16 cellular contexts compared by ENCODE assay signal in the genomic region with DNA sequence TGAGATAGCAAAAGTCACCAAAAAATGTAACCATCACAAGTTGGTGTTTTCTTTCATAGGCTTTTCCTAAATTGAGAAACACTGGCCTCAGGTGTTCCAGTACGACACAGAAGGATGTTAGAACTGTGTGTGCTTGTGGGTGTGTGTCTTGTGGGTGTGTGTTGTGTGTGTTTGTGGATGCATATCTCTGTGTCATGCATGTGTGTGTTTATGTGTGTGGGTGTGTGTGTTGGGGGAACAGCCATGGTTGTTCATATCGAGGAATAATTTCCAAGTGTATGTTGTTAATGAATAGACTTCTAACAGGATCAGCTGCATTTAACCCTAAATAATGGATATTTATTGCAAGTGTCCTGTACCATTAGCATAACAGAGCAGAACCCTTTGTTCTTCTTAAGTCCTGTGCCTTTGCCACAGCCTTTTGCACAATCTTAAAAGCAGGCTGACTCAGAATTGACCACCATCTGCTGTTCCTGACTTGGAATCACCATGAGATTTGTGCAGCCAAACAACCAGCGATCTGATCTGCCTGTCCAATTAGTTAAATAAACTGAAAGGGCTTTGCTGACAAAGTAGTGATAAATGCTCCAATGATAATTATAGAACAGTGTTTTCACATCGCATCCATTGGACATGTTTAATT. TPM values are rescaled to one million over a fixed set of nuclear protein-coding genes. Genes with fewer than 3 reads are reported as not detected.
DNase-seq lines count a peak whose midpoint lies in the region; ATAC-seq and TF ChIP-seq lines count a peak whose summit lies in the region.
"Had no signal": no experiment of that assay in that cellular context is flagged by ENCODE, and none has a peak within 500 bp of the region (broad histone marks: within the 10 kb centered on the region; RNA-seq: fewer than 3 reads in every experiment).

No MANE protein-coding gene starts in this region.

- H3K27me3 Mint-ChIP-seq in activated CD8-positive, alpha-beta T cell treated with anti-CD3 and anti-CD28 coated beads for 36 hours = no peaks in the 10 kb centered on the region
- H3K27me3 Mint-ChIP-seq: activated B cell treated with CpG ODN at 0.5 μM for 24 hours; dendritic cell treated with granulocyte-macrophage colony-stimulating factor and Interleukin-4, amounts not matched to agents 40 ng/mL and 50 ng/mL, for 4 days had no signal

- TF ChIP-seq CTCF in NB4 (IDR thresholded peaks at IDR 0.05; ENCODE audit: low read depth, low read length) (no peak), cardiac fibroblast (IDR thresholded peaks at IDR 0.05; ENCODE audit: low read depth, low read length) (no peak), lower lobe of right lung (IDR thresholded peaks at IDR 0.05) (no peak)
- TF ChIP-seq CTCF in activated CD8-positive, alpha-beta T cell treated with anti-CD3 and anti-CD28 coated beads for 36 hours (IDR thresholded peaks at IDR 0.05) = no peak

- ATAC-seq in activated CD8-positive, alpha-beta T cell treated with anti-CD3 and anti-CD28 coated beads for 36 hours = no peak
- no peak for ATAC-seq in lower lobe of right lung
- ATAC-seq: upper lobe of right lung had no signal

- H3K4me1 Mint-ChIP-seq in activated CD8-positive, alpha-beta T cell treated with anti-CD3 and anti-CD28 coated beads for 36 hours (ENCODE audit: low read depth) = no peaks in the 10 kb centered on the region
- H3K4me1 Mint-ChIP-seq: activated B cell treated with CpG ODN at 0.5 μM for 24 hours had no signal

- POLR2A ChIA-PET in activated CD8-positive, alpha-beta T cell treated with anti-CD3 and anti-CD28 coated beads for 36 hours (lab: Charles Lee) = no interaction called here

- peaks cover 31% of the 10 kb centered on the region for H3K4me1 ChIP-seq in lower lobe of right lung
- H3K4me1 ChIP-seq: upper lobe of right lung had no signal

- H3K27me3 ChIP-seq in lower lobe of right lung (ENCODE audit: low read depth) = no peaks in the 10 kb centered on the region
- H3K27me3 ChIP-seq: MG63, upper lobe of right lung had no signal

- H3K36me3 Mint-ChIP-seq in activated CD8-positive, alpha-beta T cell treated with anti-CD3 and anti-CD28 coated beads for 36 hours (ENCODE audit: low read depth) = no peaks in the 10 kb centered on the region

- H3K27ac ChIP-seq in lower lobe of right lung = no peak overlapping the region
- H3K27ac ChIP-seq: upper lobe of right lung had no signal

- H3K4me3 Mint-ChIP-seq in activated CD8-positive, alpha-beta T cell treated with anti-CD3 and anti-CD28 coated beads for 36 hours = no peak overlapping the region
- H3K4me3 Mint-ChIP-seq: activated B cell treated with CpG ODN at 0.5 μM for 24 hours; dendritic cell treated with granulocyte-macrophage colony-stimulating factor and Interleukin-4, amounts not matched to agents 40 ng/mL and 50 ng/mL, for 4 days had no signal

- no peaks in the 10 kb centered on the region for H3K9me3 Mint-ChIP-seq in activated CD8-positive, alpha-beta T cell treated with anti-CD3 and anti-CD28 coated beads for 36 hours
- H3K9me3 Mint-ChIP-seq: activated B cell treated with CpG ODN at 0.5 μM for 24 hours; dendritic cell treated with granulocyte-macrophage colony-stimulating factor and Interleukin-4, amounts not matched to agents 40 ng/mL and 50 ng/mL, for 4 days had no signal

- no peak for TF ChIP-seq POLR2A in NB4 (IDR thresholded peaks at IDR 0.05; ENCODE audit: extremely low read depth, insufficient read length)

- intact Hi-C loops in activated CD8-positive, alpha-beta T cell treated with anti-CD3 and anti-CD28 coated beads for 36 hours (cut with micrococcal nuclease) = no loop called here
- intact Hi-C loops in lower lobe of right lung (cut with DNase I) = no loop called here

- DNase-seq in AG20443 (ENCODE audit: low spot score) = peak; percentile 43
- peak; percentile 81 for DNase-seq in NB4 (ENCODE audit: low read depth)
- DNase-seq in cardiac fibroblast (ENCODE audit: low read depth in 2 of 2) = peak; percentile 71 to 83
- DNase-seq in iris pigment epithelial cell (ENCODE audit: low read depth) = peak; percentile 65
- no peak for DNase-seq in NCI-H146 (lab: John Stamatoyannopoulos, UW)
- DNase-seq in activated CD8-positive, alpha-beta T cell treated with anti-CD3 and anti-CD28 coated beads for 36 hours = no peak
- no peak for DNase-seq in NCI-H1092 (lab: John Stamatoyannopoulos, UW)
- no peak for DNase-seq in lower lobe of right lung
- DNase-seq: activated B cell treated with CpG ODN at 0.5 μM for 24 hours; activated effector memory CD4-positive, alpha-beta T cell treated with Interleukin-2 at 50 U/mL for 16 hours; foreskin melanocyte; MG63; NCI-H510A; stimulated activated naive CD4-positive, alpha-beta T cell; upper lobe of right lung had no signal

- H3K27ac Mint-ChIP-seq in activated CD8-positive, alpha-beta T cell treated with anti-CD3 and anti-CD28 coated beads for 36 hours = no peak overlapping the region
- H3K27ac Mint-ChIP-seq: activated B cell treated with CpG ODN at 0.5 μM for 24 hours; dendritic cell treated with granulocyte-macrophage colony-stimulating factor and Interleukin-4, amounts not matched to agents 40 ng/mL and 50 ng/mL, for 4 days had no signal

- H3K36me3 ChIP-seq in lower lobe of right lung = no peaks in the 10 kb centered on the region
- H3K36me3 ChIP-seq: MG63, upper lobe of right lung had no signal

- CTCF ChIA-PET in activated CD8-positive, alpha-beta T cell treated with anti-CD3 and anti-CD28 coated beads for 36 hours (lab: Charles Lee) = no interaction called here

- H3K9me3 ChIP-seq in lower lobe of right lung = no peaks in the 10 kb centered on the region
- H3K9me3 ChIP-seq: MG63, upper lobe of right lung had no signal

- no peak overlapping the region for H3K4me3 ChIP-seq in NB4 (ENCODE audit: low read depth, low read length)
- no peak overlapping the region for H3K4me3 ChIP-seq in cardiac fibroblast (replicated peaks in 1 of 2; ENCODE audit: low read depth in 2 of 2, low read length in 2 of 2)
- no peak overlapping the region for H3K4me3 ChIP-seq in lower lobe of right lung
- H3K4me3 ChIP-seq: MG63, upper lobe of right lung had no signal

RNA-seq across cellular contexts. Expression of gene CD93, which starts 7.7 kb away (rescaled TPM):
- under 1 TPM; 0.11 TPM for total RNA-seq in activated CD8-positive, alpha-beta T cell treated with anti-CD3 and anti-CD28 coated beads for 36 hours
- total RNA-seq in lower lobe of right lung = 99.7 TPM
- total RNA-seq: activated B cell treated with CpG ODN at 0.5 μM for 24 hours had no signal

RNA-seq across cellular contexts. Expression of gene THBD, which starts 29.0 kb away (rescaled TPM):
- not detected for total RNA-seq in activated CD8-positive, alpha-beta T cell treated with anti-CD3 and anti-CD28 coated beads for 36 hours
- total RNA-seq in lower lobe of right lung = 77.6 TPM
- total RNA-seq: activated B cell treated with CpG ODN at 0.5 μM for 24 hours had no signal

RNA-seq across cellular contexts. Expression of gene SSTR4, which starts 43.4 kb away (rescaled TPM):
- not detected for total RNA-seq in activated CD8-positive, alpha-beta T cell treated with anti-CD3 and anti-CD28 coated beads for 36 hours
- total RNA-seq in lower lobe of right lung = 0.35 TPM
- total RNA-seq: activated B cell treated with CpG ODN at 0.5 μM for 24 hours, upper lobe of right lung had no signal

Comparison
In these comparisons a context has a peak if more than half of its experiments do, and no peak if none do; other contexts are left out.
1. DNase-seq: peak in AG20443 (single experiment), NB4 (single experiment), cardiac fibroblast (2 of 2) and iris pigment epithelial cell (single experiment); none in NCI-H146 (single experiment), activated CD8-positive, alpha-beta T cell treated with anti-CD3 and anti-CD28 coated beads for 36 hours (single experiment), NCI-H1092 (single experiment) and lower lobe of right lung (single experiment).
2. RNA of gene CD93, which starts 7.7 kb away (total RNA-seq): 99.7 TPM in lower lobe of right lung (single experiment); 0.11 TPM in activated CD8-positive, alpha-beta T cell treated with anti-CD3 and anti-CD28 coated beads for 36 hours; every median in the first group is over 10 times any median in the second.
3. RNA of gene THBD, which starts 29.0 kb away (total RNA-seq): 77.6 TPM in lower lobe of right lung (single experiment); not detected in activated CD8-positive, alpha-beta T cell treated with anti-CD3 and anti-CD28 coated beads for 36 hours; every median in the first group is over 10 times any median in the second.